ENCODE assay signal across 7 cellular contexts in the genomic region with DNA sequence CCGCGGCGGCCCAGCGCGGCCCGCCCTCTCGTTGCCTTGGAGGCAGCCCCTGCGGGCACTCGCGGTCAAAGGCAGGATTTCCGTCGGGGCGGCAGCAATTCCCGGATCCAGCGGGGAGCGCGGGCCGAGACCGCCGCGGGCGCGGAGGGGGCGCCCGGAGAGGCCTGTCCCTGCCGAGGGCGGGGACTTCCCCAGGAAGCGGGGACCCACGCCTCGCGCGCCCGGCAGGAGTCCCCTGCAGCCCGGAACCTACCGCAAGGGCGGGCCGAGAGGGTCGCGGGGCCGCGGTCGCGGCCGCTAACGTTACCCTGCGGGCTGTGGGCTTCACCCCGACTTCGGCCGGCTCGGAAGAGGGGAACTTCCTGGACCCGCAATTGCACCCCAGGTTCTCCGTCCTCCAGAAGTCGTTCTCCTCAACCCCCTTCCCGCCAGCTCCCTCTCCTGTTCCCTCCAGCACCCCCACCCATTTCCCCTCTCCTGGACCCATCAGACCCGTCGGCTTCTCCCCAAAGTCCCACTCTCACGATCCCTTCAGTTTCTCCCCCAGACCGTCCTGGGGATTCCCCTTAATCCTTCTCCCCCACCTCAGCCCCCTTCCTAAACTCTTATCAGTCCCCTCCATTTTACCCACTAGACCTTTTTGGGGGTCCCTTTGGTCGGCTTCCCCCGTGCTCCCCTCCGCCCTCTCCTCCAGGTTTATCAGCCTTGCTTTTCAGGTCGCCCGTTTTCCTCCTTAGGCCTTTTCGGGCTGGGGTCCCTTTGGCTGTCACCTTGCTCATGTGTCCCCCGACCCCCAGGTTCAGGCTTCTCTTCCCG. TPM values are rescaled to one million over a fixed set of nuclear protein-coding genes. Genes with fewer than 3 reads are reported as not detected.
DNase-seq lines count a peak whose midpoint lies in the region; ATAC-seq and TF ChIP-seq lines count a peak whose summit lies in the region.

No MANE protein-coding gene starts in this region.

- peaks cover 67% of the 10 kb centered on the region for H3K4me1 Mint-ChIP-seq in activated CD4-positive, alpha-beta memory T cell treated with anti-CD3 and anti-CD28 coated beads, Interleukin-2, amount 10 ng/mL, durations not matched to agents 7 days and 5 days
- H3K4me1 Mint-ChIP-seq in nephron progenitor cell: peaks cover 38% of the 10 kb centered on the region

- no peaks in the 10 kb centered on the region for H3K36me3 ChIP-seq in esophagus (ENCODE audit: control insufficient read depth in 2 of 2, insufficient read depth in 2 of 2, low read length in 1 of 2)

- peaks cover 0 to 11% of the 10 kb centered on the region in 2 donors for H3K4me1 ChIP-seq in esophagus (ENCODE audit: control insufficient read depth in 2 of 2, insufficient read depth in 2 of 2, low read length in 1 of 2)

- ATAC-seq in GM19023 (IDR thresholded peaks at IDR 0.05; ENCODE audit: unreplicated experiment): no peak

- peak overlapping the region; percentile 55 to 64 for H3K27ac ChIP-seq in esophagus (ENCODE audit: low read depth in 2 of 2, low read length in 1 of 2)

- H3K36me3 Mint-ChIP-seq in activated CD4-positive, alpha-beta memory T cell treated with anti-CD3 and anti-CD28 coated beads, Interleukin-2, amount 10 ng/mL, durations not matched to agents 7 days and 5 days (ENCODE audit: low read depth): no peaks in the 10 kb centered on the region
- no peaks in the 10 kb centered on the region for H3K36me3 Mint-ChIP-seq in nephron progenitor cell (ENCODE audit: low read depth)

- H3K27me3 ChIP-seq in esophagus (ENCODE audit: control insufficient read depth in 1 of 2, insufficient read depth in 2 of 2, low read length in 2 of 2): no peaks in the 10 kb centered on the region

- peaks cover 2% of the 10 kb centered on the region for H3K27me3 Mint-ChIP-seq in activated CD4-positive, alpha-beta memory T cell treated with anti-CD3 and anti-CD28 coated beads, Interleukin-2, amount 10 ng/mL, durations not matched to agents 7 days and 5 days
- H3K27me3 Mint-ChIP-seq in nephron progenitor cell (ENCODE audit: low read depth, poor library complexity): peaks cover 66% of the 10 kb centered on the region

- DNase-seq in GM20000 (ENCODE audit: low spot score) (peak; percentile 63), nephron progenitor cell (peak; percentile 64), NCI-H345 (lab: John Stamatoyannopoulos, UW) (no peak), NCI-H1436 (lab: John Stamatoyannopoulos, UW) (no peak)
- peak; percentile 54 for DNase-seq in activated CD4-positive, alpha-beta memory T cell treated with anti-CD3 and anti-CD28 coated beads, Interleukin-2, amount 10 ng/mL, durations not matched to agents 7 days and 5 days

- TF ChIP-seq CTCF in GM20000 (IDR thresholded peaks at IDR 0.05; ENCODE audit: extremely low read depth, missing control alignments): no peak
- TF ChIP-seq CTCF in nephron progenitor cell (IDR thresholded peaks at IDR 0.05): no peak

- WGBS in esophagus, 2 donors: 8 to 9% methylated on average over 40 to 66 of the region's 66 CpGs

- POLR2A ChIA-PET in activated CD4-positive, alpha-beta memory T cell treated with anti-CD3 and anti-CD28 coated beads, Interleukin-2, amount 10 ng/mL, durations not matched to agents 7 days and 5 days (lab: Charles Lee): interaction anchor here (0.5 kb wide), 1 partner anchor 201 kb away, joined by 3 read pairs; no protein-coding TSS in a partner anchor

- H3K9me3 Mint-ChIP-seq in activated CD4-positive, alpha-beta memory T cell treated with anti-CD3 and anti-CD28 coated beads, Interleukin-2, amount 10 ng/mL, durations not matched to agents 7 days and 5 days: no peaks in the 10 kb centered on the region
- no peaks in the 10 kb centered on the region for H3K9me3 Mint-ChIP-seq in nephron progenitor cell

- CTCF ChIA-PET in activated CD4-positive, alpha-beta memory T cell treated with anti-CD3 and anti-CD28 coated beads, Interleukin-2, amount 10 ng/mL, durations not matched to agents 7 days and 5 days (lab: Charles Lee): interaction anchor here (1.5 to 2.4 kb wide), 2 partner anchors 28 to 35 kb away, joined by 4 to 10 read pairs; no protein-coding TSS in a partner anchor

- H3K9me3 ChIP-seq in esophagus (ENCODE audit: control insufficient read depth in 2 of 2, insufficient read depth in 1 of 2, low read depth in 1 of 2, low read length in 1 of 2): no peaks in the 10 kb centered on the region

- H3K4me3 Mint-ChIP-seq in activated CD4-positive, alpha-beta memory T cell treated with anti-CD3 and anti-CD28 coated beads, Interleukin-2, amount 10 ng/mL, durations not matched to agents 7 days and 5 days: peak overlapping the region; percentile 29
- H3K4me3 Mint-ChIP-seq in nephron progenitor cell: peak overlapping the region; percentile 73

- H3K27ac Mint-ChIP-seq in activated CD4-positive, alpha-beta memory T cell treated with anti-CD3 and anti-CD28 coated beads, Interleukin-2, amount 10 ng/mL, durations not matched to agents 7 days and 5 days: no peak overlapping the region
- H3K27ac Mint-ChIP-seq in nephron progenitor cell: no peak overlapping the region

- H3K4me3 ChIP-seq in esophagus (ENCODE audit: low read depth in 1 of 2, low read length in 2 of 2): peak overlapping the region; percentile 37 to 40

RNA-seq across cellular contexts. Expression of gene FGR, which starts 0.6 kb away (rescaled TPM):
- total RNA-seq in activated CD4-positive, alpha-beta memory T cell treated with anti-CD3 and anti-CD28 coated beads, Interleukin-2, amount 10 ng/mL, durations not matched to agents 7 days and 5 days: not detected
- polyA plus RNA-seq in esophagus: 1 to 10 TPM; 3.4 to 3.6 TPM

RNA-seq across cellular contexts. Expression of gene AHDC1, which starts 30.4 kb away (rescaled TPM):
- 10 to 100 TPM; 16.9 to 18.9 TPM for total RNA-seq in activated CD4-positive, alpha-beta memory T cell treated with anti-CD3 and anti-CD28 coated beads, Interleukin-2, amount 10 ng/mL, durations not matched to agents 7 days and 5 days
- 10 to 100 TPM; 24.7 to 58.4 TPM for polyA plus RNA-seq in esophagus

RNA-seq across cellular contexts. Expression of gene IFI6, which starts 37.6 kb away (rescaled TPM):
- 100 to 1,000 TPM; 577 to 593 TPM for total RNA-seq in activated CD4-positive, alpha-beta memory T cell treated with anti-CD3 and anti-CD28 coated beads, Interleukin-2, amount 10 ng/mL, durations not matched to agents 7 days and 5 days
- 1 to 10 TPM; 7.0 to 9.6 TPM for polyA plus RNA-seq in esophagus

Comparison
In these comparisons a context has a peak if more than half of its experiments do, and no peak if none do; other contexts are left out.
1. DNase-seq: peak in GM20000 (single experiment), activated CD4-positive, alpha-beta memory T cell treated with anti-CD3 and anti-CD28 coated beads, Interleukin-2, amount 10 ng/mL, durations not matched to agents 7 days and 5 days (single experiment) and nephron progenitor cell (single experiment); none in NCI-H345 (single experiment) and NCI-H1436 (single experiment).